In genomic region chr1:34839526-34840305, GRCh38 we compare ENCODE assay signal across 27 cellular contexts. TPM values are rescaled to one million over a fixed set of nuclear protein-coding genes. Genes with fewer than 3 reads are reported as not detected.
DNase-seq lines count a peak whose midpoint lies in the region; ATAC-seq and TF ChIP-seq lines count a peak whose summit lies in the region.
"Had no signal": no experiment of that assay in that cellular context is flagged by ENCODE, and none has a peak within 500 bp of the region (broad histone marks: within the 10 kb centered on the region; RNA-seq: fewer than 3 reads in every experiment).

No MANE protein-coding gene starts in this region.

- no peak for TF ChIP-seq CTCF in heart right ventricle (IDR thresholded peaks at IDR 0.05)
- no peak for TF ChIP-seq CTCF in endodermal cell (conservative IDR thresholded peaks at IDR 0.05)
- TF ChIP-seq CTCF in lower lobe of right lung (IDR thresholded peaks at IDR 0.05) = no peak
- no peak for TF ChIP-seq CTCF in upper lobe of left lung (IDR thresholded peaks at IDR 0.05)
- TF ChIP-seq CTCF in hepatocyte (IDR thresholded peaks at IDR 0.05; ENCODE audit: poor library complexity) = no peak

- no peaks in the 10 kb centered on the region for H3K36me3 ChIP-seq in heart right ventricle
- H3K36me3 ChIP-seq in endodermal cell (ENCODE audit: control insufficient read depth, insufficient read depth, low read length) = no peaks in the 10 kb centered on the region
- no peaks in the 10 kb centered on the region for H3K36me3 ChIP-seq in lower lobe of right lung
- H3K36me3 ChIP-seq in upper lobe of left lung = no peaks in the 10 kb centered on the region
- H3K36me3 ChIP-seq in hepatocyte (replicated peaks; ENCODE audit: insufficient read depth, low read depth) = no peaks in the 10 kb centered on the region
- H3K36me3 ChIP-seq: HAP-1, SJCRH30 had no signal

- H3K9me3 ChIP-seq in heart right ventricle = no peaks in the 10 kb centered on the region
- no peaks in the 10 kb centered on the region for H3K9me3 ChIP-seq in endodermal cell (ENCODE audit: control insufficient read depth, low read length)
- H3K9me3 ChIP-seq in lower lobe of right lung = no peaks in the 10 kb centered on the region
- H3K9me3 ChIP-seq in upper lobe of left lung = no peaks in the 10 kb centered on the region
- H3K9me3 ChIP-seq in hepatocyte (ENCODE audit: low read depth) = no peaks in the 10 kb centered on the region
- H3K9me3 ChIP-seq: HAP-1, SJCRH30 had no signal

- H3K4me1 Mint-ChIP-seq in endodermal cell = peaks cover 48% of the 10 kb centered on the region

- H3K36me3 Mint-ChIP-seq in endodermal cell (ENCODE audit: low read depth) = no peaks in the 10 kb centered on the region

- H3K9me2 ChIP-seq in hepatocyte (replicated peaks; ENCODE audit: insufficient read depth) = no peaks in the 10 kb centered on the region

- H3K4me1 ChIP-seq in heart right ventricle (peaks cover 6 to 96% (median 61%) of the 10 kb centered on the region in 9 donors), endodermal cell (ENCODE audit: control insufficient read depth, insufficient read depth, low read length) (peaks cover 32% of the 10 kb centered on the region), lower lobe of right lung (peaks cover 21% of the 10 kb centered on the region), upper lobe of left lung (peaks cover 22 to 34% (median 29%) of the 10 kb centered on the region in 4 donors), hepatocyte (ENCODE audit: insufficient read depth) (peaks cover 18% of the 10 kb centered on the region)

- ATAC-seq in heart right ventricle (no peak), left cardiac atrium (no peak), lower lobe of right lung (no peak), upper lobe of left lung (ENCODE audit: low FRiP score in 2 of 2) (no peak)
- ATAC-seq: K562, PC-3 had no signal

- H3K4me2 ChIP-seq in hepatocyte = no peak overlapping the region

- no peak overlapping the region for H2AFZ ChIP-seq in hepatocyte

- no peaks in the 10 kb centered on the region for H3K79me2 ChIP-seq in hepatocyte

- H3K4me3 ChIP-seq in heart right ventricle (no peak overlapping the region), endodermal cell (ENCODE audit: low read length) (no peak overlapping the region), lower lobe of right lung (no peak overlapping the region), upper lobe of left lung (no peak overlapping the region), hepatocyte (no peak overlapping the region)
- H3K4me3 ChIP-seq: HAP-1, K562, SJCRH30 had no signal

- H4K20me1 ChIP-seq in hepatocyte (ENCODE audit: insufficient read depth, poor library complexity, severe bottlenecking) = no peaks in the 10 kb centered on the region

- no peak for TF ChIP-seq EP300 in upper lobe of left lung (IDR thresholded peaks at IDR 0.05)

- H3K27ac ChIP-seq in heart right ventricle (peak overlapping the region in 6 of 10 donors; percentile 0 to 92 (median 41)), endodermal cell (ENCODE audit: low read depth, low read length) (no peak overlapping the region), lower lobe of right lung (peak overlapping the region; percentile 34), upper lobe of left lung (peak overlapping the region; percentile 24 to 80 (median 47)), hepatocyte (no peak overlapping the region)
- H3K27ac ChIP-seq: SJCRH30 had no signal

- H3K27me3 ChIP-seq in heart right ventricle (no peaks in the 10 kb centered on the region), endodermal cell (ENCODE audit: control insufficient read depth, insufficient read depth, low read length, poor library complexity, severe bottlenecking) (no peaks in the 10 kb centered on the region), lower lobe of right lung (ENCODE audit: low read depth) (no peaks in the 10 kb centered on the region), upper lobe of left lung (no peaks in the 10 kb centered on the region), hepatocyte (no peaks in the 10 kb centered on the region)
- H3K27me3 ChIP-seq: SJCRH30 had no signal

- H3K9me3 Mint-ChIP-seq in endodermal cell = no peaks in the 10 kb centered on the region
- H3K9me3 Mint-ChIP-seq: HFFc6 had no signal

- no peak overlapping the region for H3K4me3 Mint-ChIP-seq in endodermal cell
- H3K4me3 Mint-ChIP-seq: HFFc6 had no signal

- no peak overlapping the region for H3K9ac ChIP-seq in endodermal cell (ENCODE audit: extremely low read depth, low read length, poor library complexity, severe bottlenecking)

- 73 to 77% methylated on average over 14 of the region's 14 CpGs for WGBS in heart right ventricle, 2 donors
- WGBS in endodermal cell (ENCODE audit: insufficient coverage in 1 of 2, insufficient read length in 1 of 2), 2 experiments = 87 to 90% methylated on average over 6 to 14 of the region's 14 CpGs
- WGBS in upper lobe of left lung, 2 donors = 82 to 84% methylated on average over 14 of the region's 14 CpGs
- 86% methylated on average over 14 of the region's 14 CpGs for WGBS in hepatocyte (ENCODE audit: low lambda C conversion rate, missing lambda C conversion rate)

- H3K27ac Mint-ChIP-seq in endodermal cell = no peak overlapping the region
- H3K27ac Mint-ChIP-seq: HFFc6 had no signal

- intact Hi-C loops in heart right ventricle (cut with DNase I) = no loop called here
- intact Hi-C loops in left cardiac atrium (cut with DNase I) = no loop called here
- intact Hi-C loops in lower lobe of right lung (cut with DNase I) = no loop called here

- no peak for DNase-seq in heart right ventricle
- no peak for DNase-seq in left cardiac atrium
- peak; percentile 33 for DNase-seq in endodermal cell
- no peak for DNase-seq in lower lobe of right lung
- no peak for DNase-seq in upper lobe of left lung
- no peak for DNase-seq in hepatocyte (ENCODE audit: low spot score)
- DNase-seq in NCI-H2196 (lab: John Stamatoyannopoulos, UW; ENCODE audit: unreplicated experiment) = no peak
- DNase-seq: DMS153; DND-41; HFFc6; MV-4-11; NCI-H1105; NCI-H1436 treated with DMSO at 0.1 percent for 48 hours; NCI-H187 treated with DMSO at 0.1 percent for 48 hours; NCI-H2171 treated with DMSO at 0.1 percent for 48 hours; NCI-H446 treated with DMSO at 0.1 percent for 48 hours; NCI-H526; NCI-H82; NK-92 treated with Interleukin-12 subunit alpha and Interleukin-12 subunit beta, amount 100 ng/mL, for 24 hours; PC-3; SJCRH30 had no signal

- no peak for TF ChIP-seq POLR2A in upper lobe of left lung (IDR thresholded peaks at IDR 0.05)

- H3K27me3 Mint-ChIP-seq in endodermal cell (ENCODE audit: insufficient read depth) = no peaks in the 10 kb centered on the region

RNA-seq across cellular contexts. Expression of gene SMIM12, which starts 19.8 kb away (rescaled TPM):
- total RNA-seq in heart right ventricle = 10 to 100 TPM; 33.9 to 74.2 (median 43.7) TPM
- 10 to 100 TPM in 1 of 2 donors, 1 to 10 TPM in 1; 9.7 to 78.1 TPM for polyA plus RNA-seq in heart right ventricle
- 10 to 100 TPM; 40.0 to 68.2 TPM for total RNA-seq in left cardiac atrium
- total RNA-seq in endodermal cell = 10 to 100 TPM; 43.0 to 47.6 TPM
- polyA plus RNA-seq in endodermal cell (2013, experiment 1 of 2) = 29.8 TPM
- 31.3 TPM for polyA plus RNA-seq in endodermal cell (2013, experiment 2 of 2)
- total RNA-seq in lower lobe of right lung = 34.0 TPM
- total RNA-seq in upper lobe of left lung = 10 to 100 TPM in 5 of 6 donors, 1 to 10 TPM in 1; 6.3 to 46.6 (median 30.9) TPM
- total RNA-seq in hepatocyte = 21.9 and 35.4 TPM in 2 replicates
- polyA plus RNA-seq in hepatocyte = 51.9 and 53.8 TPM in 2 replicates

RNA-seq across cellular contexts. Expression of gene GJA4, which starts 46.9 kb away (rescaled TPM):
- 10 to 100 TPM in 9 of 10 donors, 1 to 10 TPM in 1; 9.0 to 37.8 (median 22.7) TPM for total RNA-seq in heart right ventricle
- polyA plus RNA-seq in heart right ventricle = 10 to 100 TPM; 20.3 to 50.1 TPM
- total RNA-seq in left cardiac atrium = 10 to 100 TPM; 25.5 to 35.1 TPM
- 1 to 10 TPM; 9.0 TPM for total RNA-seq in endodermal cell
- 7.8 TPM for polyA plus RNA-seq in endodermal cell (2013, experiment 1 of 2)
- polyA plus RNA-seq in endodermal cell (2013, experiment 2 of 2) = 6.7 TPM
- total RNA-seq in lower lobe of right lung = 16.1 TPM
- 10 to 100 TPM in 4 of 6 donors, 1 to 10 TPM in 2; 5.2 to 41.1 (median 19.2) TPM for total RNA-seq in upper lobe of left lung
- 2.5 and 3.8 TPM in 2 replicates for total RNA-seq in hepatocyte
- polyA plus RNA-seq in hepatocyte = 3.7 and 7.7 TPM in 2 replicates
- total RNA-seq: A172, HFFc6, LHCN-M2, MCF 10A, PC-3, SJCRH30 had no signal
- polyA plus RNA-seq: BJ had no signal

RNA-seq across cellular contexts. Expression of gene GJB3, which starts 58.7 kb away (rescaled TPM):
- total RNA-seq in heart right ventricle = not detected
- not detected for polyA plus RNA-seq in heart right ventricle
- not detected for total RNA-seq in left cardiac atrium
- 1 to 10 TPM in 1 of 2 donors, under 1 TPM in 1; 0.38 to 2.9 TPM for total RNA-seq in endodermal cell
- 0.21 TPM for polyA plus RNA-seq in endodermal cell (2013, experiment 1 of 2)
- 0.37 TPM for polyA plus RNA-seq in endodermal cell (2013, experiment 2 of 2)
- 0.80 TPM for total RNA-seq in lower lobe of right lung
- total RNA-seq in upper lobe of left lung = 1 to 10 TPM in 2 of 6 donors, under 1 TPM in 2, not detected in 2; 0.29 to 3.3 (median 1.4) TPM
- total RNA-seq in hepatocyte = 2.8 and 3.2 TPM in 2 replicates
- polyA plus RNA-seq in hepatocyte = 2.0 and 8.4 TPM in 2 replicates
- total RNA-seq: K562, LHCN-M2, SJCRH30 had no signal
- polyA plus RNA-seq: BJ, K562 had no signal

Comparison
In these comparisons a context has a peak if more than half of its experiments do, and no peak if none do; other contexts are left out.
1. H3K27ac ChIP-seq: peak in heart right ventricle (6 of 10), lower lobe of right lung (single experiment) and upper lobe of left lung (4 of 4); none in endodermal cell (single experiment) and hepatocyte (single experiment).